Comparison of ENCODE assay signal across 1 cellular context in the genomic region with DNA sequence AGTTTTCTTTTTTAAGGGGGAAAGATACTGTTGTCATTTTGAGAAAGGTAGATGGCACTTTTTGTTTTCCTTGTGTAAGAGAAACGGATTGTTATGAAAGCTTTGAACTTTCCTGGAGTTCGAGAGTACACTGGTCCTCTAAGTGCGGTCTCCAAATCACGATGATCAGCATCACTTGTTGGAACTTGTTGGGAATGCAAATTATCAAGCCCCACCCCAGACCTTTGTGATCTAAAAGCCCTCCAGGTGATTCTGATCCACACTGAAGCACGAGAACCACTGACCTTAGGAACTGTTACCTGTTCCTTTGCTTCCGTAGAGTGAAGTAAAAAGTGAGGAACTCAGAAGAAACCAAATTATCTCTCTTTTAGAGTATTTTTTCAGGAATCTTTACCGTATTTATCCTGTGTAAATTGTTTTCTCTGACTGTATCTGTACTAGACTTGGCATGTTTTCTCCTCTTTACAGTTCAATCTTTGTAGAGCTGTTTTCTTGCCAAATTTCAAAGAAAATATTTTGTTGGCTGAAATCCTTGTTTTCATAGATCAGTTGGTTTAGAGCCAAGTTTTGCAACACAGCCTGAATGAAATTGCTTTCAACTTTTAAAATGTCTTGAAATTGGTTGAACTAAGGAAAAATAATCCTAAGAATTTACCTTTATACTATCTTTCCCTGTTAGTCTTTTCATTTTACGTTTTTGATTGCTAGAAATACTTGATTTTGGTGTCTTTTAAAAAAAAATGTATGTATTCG.
TF ChIP-seq lines count a peak whose summit lies in the region.

No MANE protein-coding gene starts in this region.

TF ChIP-seq in HEK293, 187 proteins besides CTCF, POLR2A, EP300 and RAD21 (continued from another document):
- TF ChIP-seq, protein P1, sequence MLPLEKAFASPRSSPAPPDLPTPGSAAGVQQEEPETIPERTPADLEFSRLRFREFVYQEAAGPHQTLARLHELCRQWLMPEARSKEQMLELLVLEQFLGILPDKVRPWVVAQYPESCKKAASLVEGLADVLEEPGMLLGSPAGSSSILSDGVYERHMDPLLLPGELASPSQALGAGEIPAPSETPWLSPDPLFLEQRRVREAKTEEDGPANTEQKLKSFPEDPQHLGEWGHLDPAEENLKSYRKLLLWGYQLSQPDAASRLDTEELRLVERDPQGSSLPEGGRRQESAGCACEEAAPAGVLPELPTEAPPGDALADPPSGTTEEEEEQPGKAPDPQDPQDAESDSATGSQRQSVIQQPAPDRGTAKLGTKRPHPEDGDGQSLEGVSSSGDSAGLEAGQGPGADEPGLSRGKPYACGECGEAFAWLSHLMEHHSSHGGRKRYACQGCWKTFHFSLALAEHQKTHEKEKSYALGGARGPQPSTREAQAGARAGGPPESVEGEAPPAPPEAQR (tag by site-specific recombination; IDR thresholded peaks at IDR 0.05): no peak
- TF ChIP-seq ZEB2 (tag by site-specific recombination; IDR thresholded peaks at IDR 0.05) (0 out of 2 replicates have a peak, but pooled peaks have one; percentile 29), ZNF366 (tag by site-specific recombination; conservative IDR thresholded peaks at IDR 0.05) (peak; percentile 48; the same call in 1 of the 2 replicates), IKZF3 (tag by site-specific recombination; IDR thresholded peaks at IDR 0.05) (0 out of 2 replicates have a peak, but pooled peaks have one; percentile 31), ZSCAN30 (tag by site-specific recombination; IDR thresholded peaks at IDR 0.05) (no peak), PRDM1 (tag by site-specific recombination; IDR thresholded peaks at IDR 0.05) (peak; percentile 96)
- TF ChIP-seq, protein P2, sequence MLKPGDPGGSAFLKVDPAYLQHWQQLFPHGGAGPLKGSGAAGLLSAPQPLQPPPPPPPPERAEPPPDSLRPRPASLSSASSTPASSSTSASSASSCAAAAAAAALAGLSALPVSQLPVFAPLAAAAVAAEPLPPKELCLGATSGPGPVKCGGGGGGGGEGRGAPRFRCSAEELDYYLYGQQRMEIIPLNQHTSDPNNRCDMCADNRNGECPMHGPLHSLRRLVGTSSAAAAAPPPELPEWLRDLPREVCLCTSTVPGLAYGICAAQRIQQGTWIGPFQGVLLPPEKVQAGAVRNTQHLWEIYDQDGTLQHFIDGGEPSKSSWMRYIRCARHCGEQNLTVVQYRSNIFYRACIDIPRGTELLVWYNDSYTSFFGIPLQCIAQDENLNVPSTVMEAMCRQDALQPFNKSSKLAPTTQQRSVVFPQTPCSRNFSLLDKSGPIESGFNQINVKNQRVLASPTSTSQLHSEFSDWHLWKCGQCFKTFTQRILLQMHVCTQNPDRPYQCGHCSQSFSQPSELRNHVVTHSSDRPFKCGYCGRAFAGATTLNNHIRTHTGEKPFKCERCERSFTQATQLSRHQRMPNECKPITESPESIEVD (tag by site-specific recombination; IDR thresholded peaks at IDR 0.05): peak; percentile 39; the same call in 1 of the 2 replicates
